8 cellular contexts compared by ENCODE assay signal in the genomic region with DNA sequence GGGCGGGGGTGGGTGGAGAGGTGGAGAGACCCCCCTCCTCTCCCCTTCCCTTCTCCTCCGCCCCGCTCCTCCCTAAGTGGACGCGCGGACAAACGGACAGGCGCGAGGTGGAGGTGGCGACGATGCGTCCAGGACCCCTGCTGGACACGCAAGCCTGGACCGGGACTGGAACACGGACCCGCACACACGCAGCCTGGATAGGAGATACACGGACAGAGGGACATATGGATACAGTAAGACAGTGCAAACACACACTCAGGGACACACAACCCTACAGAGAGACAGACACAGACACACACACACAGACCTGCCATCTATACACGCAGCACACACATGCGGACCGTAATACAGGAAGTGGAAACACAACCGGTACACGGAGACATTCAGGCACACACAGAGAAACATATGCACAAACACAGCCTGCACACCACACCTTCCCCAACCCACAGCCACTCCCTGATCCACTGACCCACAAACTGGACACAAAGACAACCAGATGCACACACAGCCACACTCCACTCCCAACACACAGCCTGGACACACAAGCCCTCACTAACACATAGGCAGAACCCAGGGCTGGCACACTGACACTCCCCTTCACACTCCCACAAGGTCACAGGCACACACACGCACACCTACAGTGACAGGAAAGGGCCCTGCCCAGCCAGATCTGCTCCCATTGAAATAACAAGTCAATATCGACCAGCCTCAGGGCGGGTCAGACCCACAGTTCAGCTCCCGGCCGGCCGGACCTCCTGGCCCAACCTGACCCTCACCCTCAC. TPM values are rescaled to one million over a fixed set of nuclear protein-coding genes. Genes with fewer than 3 reads are reported as not detected.
A peak's percentile ranks its signal among the peaks of the same experiment; 100 is the strongest.
DNase-seq lines count a peak whose midpoint lies in the region; ATAC-seq, FAIRE-seq and TF ChIP-seq lines count a peak whose summit lies in the region.

No MANE protein-coding gene starts in this region.

- no peak overlapping the region for H3K9ac ChIP-seq in endothelial cell of umbilical vein (replicated peaks; ENCODE audit: extremely low read depth, insufficient read depth, low read length)

- no peaks in the 10 kb centered on the region for H3K79me2 ChIP-seq in endothelial cell of umbilical vein (ENCODE audit: control insufficient read depth, insufficient read depth, low read length)

- peak overlapping the region in 1 of 3 experiments; percentile 2 for H3K4me3 ChIP-seq in endothelial cell of umbilical vein (replicated peaks in 1 of 3; ENCODE audit: insufficient read depth in 1 of 3, low read depth in 1 of 3, low read length in 3 of 3)

- H2AFZ ChIP-seq in endothelial cell of umbilical vein (ENCODE audit: low read depth, low read length), result no peak overlapping the region

- TF ChIP-seq POLR2A in endothelial cell of umbilical vein (IDR thresholded peaks at IDR 0.05; ENCODE audit: low read depth, low read length) (no peak), H54 (IDR thresholded peaks at IDR 0.05; ENCODE audit: low read depth, low read length) (no peak)

- peak in 1 of 2 donors; percentile 15 for TF ChIP-seq CTCF in endothelial cell of umbilical vein (IDR thresholded peaks at IDR 0.05; ENCODE audit: extremely low read depth in 1 of 2, insufficient read depth in 1 of 2, low read depth in 1 of 2, low read length in 2 of 2)

- no peaks in the 10 kb centered on the region for H3K9me1 ChIP-seq in endothelial cell of umbilical vein (replicated peaks; ENCODE audit: control insufficient read depth, extremely low read depth, insufficient read depth, low read length)

- H3K36me3 ChIP-seq in endothelial cell of umbilical vein (ENCODE audit: control insufficient read depth in 2 of 2, extremely low read depth in 1 of 2, insufficient read depth in 2 of 2, low read length in 2 of 2), result no peaks in the 10 kb centered on the region

- peak; percentile 31 for ATAC-seq in sciatic nerve
- ATAC-seq in GM19467 (IDR thresholded peaks at IDR 0.05; ENCODE audit: unreplicated experiment), result no peak

- dilution Hi-C loops in endothelial cell of umbilical vein (cut with MboI; ENCODE audit: extremely low pct_ligation_motif_present, low sequenced_read_pairs), result no loop called here

- no peak overlapping the region for H3K27ac ChIP-seq in endothelial cell of umbilical vein (ENCODE audit: insufficient read depth, low read depth, low read length)

- no peak overlapping the region for H3K4me2 ChIP-seq in endothelial cell of umbilical vein (ENCODE audit: insufficient read depth, low read length)

- intact Hi-C loops in endothelial cell of umbilical vein (cut with micrococcal nuclease), result no loop called here
- intact Hi-C loops in sciatic nerve (cut with DNase I), result no loop called here

- no peak for DNase-seq in GM19239 (ENCODE audit: insufficient read length, low spot score)
- DNase-seq in OCI-M1 (lab: John Stamatoyannopoulos, UW), result peak; percentile 59
- DNase-seq in endothelial cell of umbilical vein (ENCODE audit: low read depth, low spot score), result no peak
- no peak for DNase-seq in sciatic nerve (ENCODE audit: low spot score)
- DNase-seq in NCI-H1092 (lab: John Stamatoyannopoulos, UW), result no peak
- no peak for DNase-seq in H54 (ENCODE audit: insufficient read length, low spot score)
- no peak for DNase-seq in frontal cortex (ENCODE audit: low spot score in 2 of 2)

- no peaks in the 10 kb centered on the region for H3K9me3 ChIP-seq in endothelial cell of umbilical vein (replicated peaks; ENCODE audit: control insufficient read depth, insufficient read depth, low read length)

- no TSS peak for BruUV-seq in endothelial cell of umbilical vein (replicated peaks; lab: Mats Ljungman, UMichigan)

- POLR2A ChIA-PET in endothelial cell of umbilical vein (lab: Charles Lee), result no interaction called here

- no peaks in the 10 kb centered on the region for H4K20me1 ChIP-seq in endothelial cell of umbilical vein (replicated peaks; ENCODE audit: control insufficient read depth, extremely low read depth, insufficient read depth, low read length)

- H3K27me3 ChIP-seq in endothelial cell of umbilical vein (ENCODE audit: control insufficient read depth in 2 of 2, insufficient read depth in 2 of 2, low read length in 2 of 2), result peaks cover 69 to 73% of the 10 kb centered on the region in 2 experiments

- FAIRE-seq in GM19239 (lab: Jason Lieb, UNC) (peak; percentile 72), endothelial cell of umbilical vein (lab: Jason Lieb, UNC) (no peak), H54 (lab: Jason Lieb, UNC) (no peak), frontal cortex (lab: Jason Lieb, UNC) (no peak)

- CTCF ChIA-PET in endothelial cell of umbilical vein (lab: Charles Lee), result interaction anchor here (0.6 to 1.5 kb wide), 3 partner anchors 45 to 57 kb away, joined by 3 to 8 read pairs (median 3); no protein-coding TSS in a partner anchor

- H3K4me1 ChIP-seq in endothelial cell of umbilical vein (ENCODE audit: control insufficient read depth, extremely low read depth, insufficient read depth, low read length), result no peaks in the 10 kb centered on the region

TF ChIP-seq in endothelial cell of umbilical vein, 7 proteins besides CTCF, POLR2A, EP300 and RAD21:
- TF ChIP-seq MYC (IDR thresholded peaks at IDR 0.05; ENCODE audit: low read depth, low read length) (no peak), POLR2AphosphoS5 (IDR thresholded peaks at IDR 0.05; ENCODE audit: insufficient read depth, low read depth, low read length) (no peak), EZH2 (IDR thresholded peaks at IDR 0.05; ENCODE audit: borderline replicate concordance, low read depth, low read length, severe bottlenecking) (peak; percentile 93), GATA2 (IDR thresholded peaks at IDR 0.05; ENCODE audit: insufficient read depth, insufficient read length, low read depth, low read length) (no peak), FOS (IDR thresholded peaks at IDR 0.05; ENCODE audit: borderline replicate concordance, insufficient read depth, low read length) (no peak)

RNA-seq across cellular contexts. Expression of a gene that starts 0.7 kb away (rescaled TPM):
- total RNA-seq in endothelial cell of umbilical vein, result not detected in 2 replicates
- not detected in 2 replicates for polyA plus RNA-seq in endothelial cell of umbilical vein
- polyA plus RNA-seq in endothelial cell of umbilical vein (2011; cell fraction: cytosol; rRNA removed), result 0.06 TPM in 1 of 2 replicates, not detected in the other
- 0.06 and 0.07 TPM in 2 replicates for polyA plus RNA-seq in endothelial cell of umbilical vein (2011; cell fraction: nucleus; rRNA removed)
- polyA plus RNA-seq in endothelial cell of umbilical vein (2012), result 0.08 and 0.12 TPM in 2 replicates
- polyA minus RNA-seq in endothelial cell of umbilical vein, result not detected in 2 replicates
- not detected for polyA minus RNA-seq in endothelial cell of umbilical vein (2011; cell fraction: cytosol; rRNA and poly(A)+ RNA removed)
- not detected in 2 replicates for polyA minus RNA-seq in endothelial cell of umbilical vein (2011; cell fraction: nucleus; rRNA and poly(A)+ RNA removed)
- total RNA-seq in sciatic nerve, result 0.27 TPM
- total RNA-seq in frontal cortex, result not detected

RNA-seq across cellular contexts. Expression of a gene that starts 30.2 kb away (rescaled TPM):
- total RNA-seq in endothelial cell of umbilical vein (178 and 181 TPM in 2 replicates), sciatic nerve (133 TPM), frontal cortex (90.9 TPM)
- polyA plus RNA-seq in endothelial cell of umbilical vein, result 591 and 769 TPM in 2 replicates
- polyA plus RNA-seq in endothelial cell of umbilical vein (2011; cell fraction: cytosol; rRNA removed), result 219 and 279 TPM in 2 replicates
- polyA plus RNA-seq in endothelial cell of umbilical vein (2011; cell fraction: nucleus; rRNA removed), result 126 and 143 TPM in 2 replicates
- polyA plus RNA-seq in endothelial cell of umbilical vein (2012), result 137 and 242 TPM in 2 replicates
- polyA minus RNA-seq in endothelial cell of umbilical vein, result 129 and 148 TPM in 2 replicates
- 23.4 TPM for polyA minus RNA-seq in endothelial cell of umbilical vein (2011; cell fraction: cytosol; rRNA and poly(A)+ RNA removed)
- polyA minus RNA-seq in endothelial cell of umbilical vein (2011; cell fraction: nucleus; rRNA and poly(A)+ RNA removed), result 36.3 and 43.2 TPM in 2 replicates

RNA-seq across cellular contexts. Expression of a gene that starts 46.0 kb away (rescaled TPM):
- total RNA-seq in endothelial cell of umbilical vein, result 119 and 123 TPM in 2 replicates
- 60.6 and 65.4 TPM in 2 replicates for polyA plus RNA-seq in endothelial cell of umbilical vein
- 48.1 and 53.1 TPM in 2 replicates for polyA plus RNA-seq in endothelial cell of umbilical vein (2011; cell fraction: cytosol; rRNA removed)
- polyA plus RNA-seq in endothelial cell of umbilical vein (2011; cell fraction: nucleus; rRNA removed), result 199 and 230 TPM in 2 replicates
- polyA plus RNA-seq in endothelial cell of umbilical vein (2012), result 52.7 and 60.1 TPM in 2 replicates
- polyA minus RNA-seq in endothelial cell of umbilical vein, result 35.6 and 35.7 TPM in 2 replicates
- polyA minus RNA-seq in endothelial cell of umbilical vein (2011; cell fraction: cytosol; rRNA and poly(A)+ RNA removed), result 32.3 TPM
- 56.9 and 71.1 TPM in 2 replicates for polyA minus RNA-seq in endothelial cell of umbilical vein (2011; cell fraction: nucleus; rRNA and poly(A)+ RNA removed)
- 137 TPM for total RNA-seq in sciatic nerve
- total RNA-seq in frontal cortex, result 10.2 TPM

RNA-seq across cellular contexts. Expression of a gene that starts 51.9 kb away (rescaled TPM):
- total RNA-seq in endothelial cell of umbilical vein (0.35 TPM in 1 of 2 replicates, not detected in the other), sciatic nerve (2.1 TPM), frontal cortex (not detected)
- polyA plus RNA-seq in endothelial cell of umbilical vein, result 0.32 TPM in 2 replicates
- 0.14 and 0.18 TPM in 2 replicates for polyA plus RNA-seq in endothelial cell of umbilical vein (2011; cell fraction: cytosol; rRNA removed)
- 0.28 TPM in 1 of 2 replicates, not detected in the other for polyA plus RNA-seq in endothelial cell of umbilical vein (2011; cell fraction: nucleus; rRNA removed)
- polyA plus RNA-seq in endothelial cell of umbilical vein (2012), result 0.42 TPM in 1 of 2 replicates, not detected in the other
- polyA minus RNA-seq in endothelial cell of umbilical vein, result 0.19 and 0.63 TPM in 2 replicates
- not detected for polyA minus RNA-seq in endothelial cell of umbilical vein (2011; cell fraction: cytosol; rRNA and poly(A)+ RNA removed)
- polyA minus RNA-seq in endothelial cell of umbilical vein (2011; cell fraction: nucleus; rRNA and poly(A)+ RNA removed), result not detected in 2 replicates

Comparison
In these comparisons a context has a peak if more than half of its experiments do, and no peak if none do; other contexts are left out.
1. RNA of a gene that starts 46.0 kb away (total RNA-seq): 137 TPM in sciatic nerve (single experiment) and 119 to 123 TPM in endothelial cell of umbilical vein; 10.2 TPM in frontal cortex (single experiment); every median in the first group is over 10 times any median in the second.